9 cellular contexts compared by ENCODE assay signal in the genomic region with DNA sequence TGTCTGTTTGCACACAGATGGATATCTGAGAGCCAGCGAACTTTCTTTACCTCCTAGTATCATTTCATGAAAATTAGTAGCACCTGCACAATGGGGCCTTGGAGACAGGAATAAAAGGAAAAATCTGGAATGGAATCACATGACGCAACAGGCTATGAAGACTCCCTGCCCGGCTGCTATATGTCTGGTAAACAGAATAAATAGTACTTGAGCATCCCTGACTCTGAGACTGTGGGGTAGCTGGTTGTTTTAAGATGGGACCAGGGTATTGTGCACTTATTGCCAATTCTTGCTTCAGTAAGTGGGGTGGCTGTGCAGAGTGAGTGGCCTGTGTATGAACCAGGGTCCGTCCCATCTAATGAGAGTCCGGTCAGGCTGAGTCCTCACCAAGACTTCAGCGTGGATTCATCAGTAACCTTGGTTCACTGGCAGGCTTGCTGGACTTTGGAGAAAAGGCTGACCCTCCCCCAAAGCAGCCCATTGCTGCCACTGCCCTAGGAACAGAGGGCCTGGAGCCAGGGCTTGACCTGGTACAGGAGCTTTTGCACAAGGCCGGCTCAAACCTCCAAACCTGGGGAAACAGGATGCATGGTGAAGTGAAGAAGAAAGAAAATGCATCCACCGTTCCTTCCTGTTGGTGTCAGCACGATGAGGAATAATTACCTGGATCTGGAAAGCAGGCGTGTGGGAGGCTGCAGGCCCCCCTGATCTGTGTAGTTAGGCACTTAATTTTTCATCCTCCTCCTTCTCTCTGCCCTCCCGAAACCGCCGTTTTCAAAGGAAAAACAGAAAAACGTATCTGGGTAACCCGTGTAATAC.
A peak's percentile ranks its signal among the peaks of the same experiment; 100 is the strongest.
DNase-seq lines count a peak whose midpoint lies in the region; ATAC-seq, FAIRE-seq and TF ChIP-seq lines count a peak whose summit lies in the region.
"Had no signal": no experiment of that assay in that cellular context is flagged by ENCODE, and none has a peak within 500 bp of the region (broad histone marks: within the 10 kb centered on the region; RNA-seq: fewer than 3 reads in every experiment).

No MANE protein-coding gene starts in this region.

- peak overlapping the region; percentile 91 for H4K91ac ChIP-seq in H1 (replicated peaks; ENCODE audit: insufficient read length, low read length)

- intact Hi-C loops in Panc1 (cut with micrococcal nuclease; ENCODE audit: unreplicated experiment) = no loop called here
- intact Hi-C loops in ovary (cut with DNase I) = loop anchor here in 2 of 4 donors (5.0 to 10.0 kb wide), 3 partner anchors 55 to 143 kb away; a partner anchor contains a TSS

- H3K4me2 ChIP-seq in H1 (ENCODE audit: insufficient read depth in 1 of 2, low read depth in 2 of 2, low read length in 2 of 2) = no peak overlapping the region

- no peak for FAIRE-seq in H1 (lab: Jason Lieb, UNC)
- FAIRE-seq: RCC 7860 had no signal

- H3K4me3 ChIP-seq in CD4-positive, CD25-positive, alpha-beta regulatory T cell (ENCODE audit: low read depth, low read length) = peak overlapping the region; percentile 94
- peak overlapping the region in 1 of 2 experiments; percentile 86; a peak in 2 of 4 replicates for H3K4me3 ChIP-seq in Panc1 (ENCODE audit: low read depth in 2 of 2, low read length in 2 of 2)
- no peak overlapping the region for H3K4me3 ChIP-seq in H1 (ENCODE audit: extremely low read depth in 1 of 4, insufficient read depth in 2 of 4, low read depth in 3 of 4, low read length in 4 of 4)
- no peak overlapping the region for H3K4me3 ChIP-seq in ovary

- no peaks in the 10 kb centered on the region for H3K79me1 ChIP-seq in H1 (ENCODE audit: low read depth, low read length)

- H4K20me1 ChIP-seq in H1 (replicated peaks in 1 of 2; ENCODE audit: control insufficient read depth in 1 of 2, insufficient read depth in 2 of 2, low read length in 2 of 2) = no peaks in the 10 kb centered on the region

- H3K14ac ChIP-seq in H1 (ENCODE audit: insufficient read length) = no peak overlapping the region

- TF ChIP-seq POLR2A in H1 (IDR thresholded peaks at IDR 0.05; ENCODE audit: control extremely low read depth in 1 of 2, low read depth in 2 of 2, low read length in 2 of 2) (no peak), ovary (IDR thresholded peaks at IDR 0.05) (no peak)

- peak overlapping the region; percentile 98 to 100 (median 99) for H3K27ac Mint-ChIP-seq in CD4-positive, CD25-positive, alpha-beta regulatory T cell

- no peak overlapping the region for H4K8ac ChIP-seq in H1 (ENCODE audit: extremely low read depth, insufficient read depth, low read length)

- no peak for TF ChIP-seq RAD21 in H1 (IDR thresholded peaks at IDR 0.05 in 1 of 2, conservative IDR thresholded peaks at IDR 0.05 in 1 of 2; ENCODE audit: low read depth in 2 of 2, low read length in 2 of 2)

- peaks cover 15% of the 10 kb centered on the region for H3K36me3 Mint-ChIP-seq in CD4-positive, CD25-positive, alpha-beta regulatory T cell

- no peak overlapping the region for H2BK15ac ChIP-seq in H1 (ENCODE audit: low read length)

- peak overlapping the region; percentile 98 for H3K27ac ChIP-seq in CD4-positive, CD25-positive, alpha-beta regulatory T cell (ENCODE audit: insufficient read depth, low read length, poor library complexity, severe bottlenecking)
- peak overlapping the region; percentile 96 for H3K27ac ChIP-seq in Panc1 (ENCODE audit: low read length)
- H3K27ac ChIP-seq in H1 (ENCODE audit: low read depth, low read length) = no peak overlapping the region
- peak overlapping the region; percentile 59 to 86 for H3K27ac ChIP-seq in ovary

- in situ Hi-C loops in Panc1 (cut with HindIII; ENCODE audit: low pct_unique_long_range_greater_than_20kb, low sequenced_read_pairs) = no loop called here

- H3K36me3 ChIP-seq in CD4-positive, CD25-positive, alpha-beta regulatory T cell (ENCODE audit: control insufficient read depth, insufficient read depth, low read length) = peaks cover 4% of the 10 kb centered on the region
- H3K36me3 ChIP-seq in Panc1 (ENCODE audit: control insufficient read depth, insufficient read depth, low read length) = no peaks in the 10 kb centered on the region; the same call in 1 of the 2 replicates
- no peaks in the 10 kb centered on the region for H3K36me3 ChIP-seq in H1 (ENCODE audit: control insufficient read depth in 2 of 4, insufficient read depth in 4 of 4, low read length in 3 of 4)
- no peaks in the 10 kb centered on the region for H3K36me3 ChIP-seq in ovary

- H2AFZ ChIP-seq in H1 (ENCODE audit: low read length) = no peak overlapping the region

- peaks cover 5% of the 10 kb centered on the region for H3K27me3 Mint-ChIP-seq in CD4-positive, CD25-positive, alpha-beta regulatory T cell

- H2BK5ac ChIP-seq in H1 (ENCODE audit: low read depth, low read length) = peak overlapping the region; percentile 67; the same call in 1 of the 2 replicates

- H3K18ac ChIP-seq in H1 (ENCODE audit: extremely low read depth, low read length) = peak overlapping the region; percentile 84

- no peak overlapping the region for H3K56ac ChIP-seq in H1 (replicated peaks; ENCODE audit: insufficient read length, low read depth, low read length)

- H3K23ac ChIP-seq in H1 (ENCODE audit: insufficient read length) = no peak overlapping the region

- H3K4me1 ChIP-seq in CD4-positive, CD25-positive, alpha-beta regulatory T cell (ENCODE audit: control insufficient read depth, insufficient read depth, low read length, poor library complexity, severe bottlenecking) = peaks cover 60% of the 10 kb centered on the region
- peaks cover 61% of the 10 kb centered on the region for H3K4me1 ChIP-seq in Panc1 (ENCODE audit: control insufficient read depth, insufficient read depth, low read length)
- H3K4me1 ChIP-seq in H1 (replicated peaks in 1 of 4; ENCODE audit: control insufficient read depth in 3 of 4, insufficient read depth in 4 of 4, low read length in 3 of 4) = peaks cover 17 to 37% (median 29%) of the 10 kb centered on the region in 4 experiments; a peak in 6 of 7 replicates
- peaks cover 14% of the 10 kb centered on the region for H3K4me1 ChIP-seq in ovary (ENCODE audit: insufficient read depth)

- H2BK120ac ChIP-seq in H1 (replicated peaks; ENCODE audit: low read depth, low read length) = peak overlapping the region; percentile 74

- H3K4me1 Mint-ChIP-seq in CD4-positive, CD25-positive, alpha-beta regulatory T cell = peaks cover 16 to 65% (median 42%) of the 10 kb centered on the region in 4 donors

- peak overlapping the region; percentile 54; the same call in 1 of the 2 replicates for H2AK5ac ChIP-seq in H1 (ENCODE audit: low read depth, low read length)

- peak overlapping the region; percentile 9 for H3K4ac ChIP-seq in H1 (replicated peaks; ENCODE audit: insufficient read length, low read depth, low read length)

- peak overlapping the region; percentile 98; the same call in 1 of the 2 replicates for H2BK20ac ChIP-seq in H1 (ENCODE audit: low read length)

- no peak overlapping the region; a peak in 1 of 7 replicates for H3K9ac ChIP-seq in H1 (replicated peaks in 1 of 4; ENCODE audit: extremely low read depth in 1 of 4, low read depth in 3 of 4, low read length in 3 of 4)

- peaks cover 7% of the 10 kb centered on the region; the same call in 1 of the 2 replicates for H3K23me2 ChIP-seq in H1 (ENCODE audit: low read depth, low read length)

- H4K5ac ChIP-seq in H1 (ENCODE audit: insufficient read length, low read depth, low read length) = no peak overlapping the region

- CTCF ChIA-PET in Panc1 (lab: Charles Lee) (interaction anchor here (1.0 kb wide), 1 partner anchor 300 kb away, joined by 3 read pairs; no protein-coding TSS in a partner anchor), H1 (lab: Charles Lee; ENCODE audit: partially characterized antibody) (interaction anchor here (0.6 to 7.3 kb wide), 12 partner anchors 12 to 318 kb away, joined by 3 to 66 read pairs (median 3); no protein-coding TSS in a partner anchor)

- TF ChIP-seq CTCF in Panc1 (IDR thresholded peaks at IDR 0.05) = no peak
- TF ChIP-seq CTCF in H1 (IDR thresholded peaks at IDR 0.05; ENCODE audit: control extremely low read depth in 1 of 3, insufficient read depth in 1 of 3, low read depth in 1 of 3, low read length in 3 of 3) = no peak
- no peak for TF ChIP-seq CTCF in ovary (IDR thresholded peaks at IDR 0.05)

- POLR2A ChIA-PET in Panc1 (lab: Charles Lee) (interaction anchor here (0.5 kb wide), 1 partner anchor 104 kb away, joined by 4 read pairs; no protein-coding TSS in a partner anchor), H1 (lab: Charles Lee; ENCODE audit: partially characterized antibody) (interaction anchor here (0.7 to 4.7 kb wide), 5 partner anchors 8 to 68 kb away, joined by 3 to 26 read pairs (median 5); no protein-coding TSS in a partner anchor)

- no peak for ATAC-seq in CD4-positive, CD25-positive, alpha-beta regulatory T cell (ENCODE audit: low read depth in 2 of 2)
- no peak for ATAC-seq in Panc1
- no peak for ATAC-seq in HG03135 (IDR thresholded peaks at IDR 0.05; ENCODE audit: unreplicated experiment)

- H3K9me3 ChIP-seq in CD4-positive, CD25-positive, alpha-beta regulatory T cell (ENCODE audit: control insufficient read depth in 2 of 2, low read length in 2 of 2) = no peaks in the 10 kb centered on the region
- no peaks in the 10 kb centered on the region for H3K9me3 ChIP-seq in Panc1 (ENCODE audit: control insufficient read depth, insufficient read depth, low read depth, low read length)
- no peaks in the 10 kb centered on the region for H3K9me3 ChIP-seq in H1 (ENCODE audit: insufficient read depth in 2 of 2, low read depth in 1 of 2, low read length in 1 of 2)
- H3K9me3 ChIP-seq in ovary = no peaks in the 10 kb centered on the region

- 89% methylated on average over 15 of the region's 15 CpGs; no CpG with 5 or more reads in 1 of the 2 experiments for WGBS in H1 (ENCODE audit: extremely low coverage in 1 of 2, insufficient coverage in 1 of 2, insufficient read length in 1 of 2, insufficient replicate concordance in 2 of 2, low coverage in 1 of 2, low lambda C conversion rate in 2 of 2, missing lambda C conversion rate in 1 of 2), 2 experiments
- 55 to 59% (median 58%) methylated on average over 15 of the region's 15 CpGs for WGBS in ovary, 3 donors

- H2BK12ac ChIP-seq in H1 (ENCODE audit: low read depth, low read length) = peak overlapping the region; percentile 72

- H3K9me3 Mint-ChIP-seq in CD4-positive, CD25-positive, alpha-beta regulatory T cell = no peaks in the 10 kb centered on the region

- no peaks in the 10 kb centered on the region for H3K27me3 ChIP-seq in CD4-positive, CD25-positive, alpha-beta regulatory T cell (ENCODE audit: control insufficient read depth, insufficient read depth, low read length)
- no peaks in the 10 kb centered on the region for H3K27me3 ChIP-seq in Panc1 (ENCODE audit: control insufficient read depth, insufficient read depth, low read length)
- H3K27me3 ChIP-seq in H1 (replicated peaks in 1 of 4; ENCODE audit: control insufficient read depth in 3 of 4, extremely low read depth in 1 of 4, insufficient read depth in 3 of 4, low read length in 3 of 4) = peaks cover 0 to 1% (median under 1%) of the 10 kb centered on the region in 4 experiments; a peak in 4 of 7 replicates
- no peaks in the 10 kb centered on the region for H3K27me3 ChIP-seq in ovary

- peaks cover 0 to 9% of the 10 kb centered on the region in 2 experiments; a peak in 2 of 4 replicates for H3K79me2 ChIP-seq in H1 (ENCODE audit: control insufficient read depth in 1 of 2, insufficient read depth in 2 of 2, low read length in 2 of 2)

- DNase-seq in CD4-positive, CD25-positive, alpha-beta regulatory T cell = no peak
- DNase-seq in Panc1 (ENCODE audit: low read depth, low spot score) (no peak), H1 (ENCODE audit: low read depth in 1 of 2, low spot score in 2 of 2) (no peak), ovary (no peak), GF-D8 (lab: John Stamatoyannopoulos, UW) (no peak), NCI-H2171 (lab: John Stamatoyannopoulos, UW) (no peak), mucosa of gallbladder (ENCODE audit: low spot score) (no peak)

- TF ChIP-seq EP300 in H1 (IDR thresholded peaks at IDR 0.05; ENCODE audit: borderline replicate concordance in 1 of 2, low read depth in 2 of 2, low read length in 2 of 2) (no peak), ovary (IDR thresholded peaks at IDR 0.05) (no peak)

- BruUV-seq in Panc1 (replicated peaks; lab: Mats Ljungman, UMichigan) = no TSS peak

- peak overlapping the region; percentile 94 to 99 (median 97) for H3K4me3 Mint-ChIP-seq in CD4-positive, CD25-positive, alpha-beta regulatory T cell
